ENCODE assay signal across 18 cellular contexts in genomic region chr17:69524854-69525253, GRCh38.
DNase-seq lines count a peak whose midpoint lies in the region; ATAC-seq and TF ChIP-seq lines count a peak whose summit lies in the region.
"Had no signal": no experiment of that assay in that cellular context is flagged by ENCODE, and none has a peak within 500 bp of the region (broad histone marks: within the 10 kb centered on the region; RNA-seq: fewer than 3 reads in every experiment).

No MANE protein-coding gene starts in this region.

- no peak overlapping the region for H3K4me3 Mint-ChIP-seq in activated CD4-positive, alpha-beta memory T cell treated with anti-CD3 and anti-CD28 coated beads, Interleukin-2, amount 10 ng/mL, durations not matched to agents 7 days and 5 days
- no peak overlapping the region for H3K4me3 Mint-ChIP-seq in activated T-helper 17 cell treated with anti-CD3 and anti-CD28 coated beads, Interleukin-2, amount 50 U/mL, for 72 hours
- H3K4me3 Mint-ChIP-seq: T-helper 1 cell treated with Interleukin-12 subunit alpha and Interleukin-12 subunit beta and Interleukin-4 antibody, amounts not matched to agents 30 μg/mL and 1 μg/mL, for 36 hours had no signal

- POLR2A ChIA-PET in activated CD4-positive, alpha-beta memory T cell treated with anti-CD3 and anti-CD28 coated beads, Interleukin-2, amount 10 ng/mL, durations not matched to agents 7 days and 5 days (lab: Charles Lee): no interaction called here

- H3K9me3 ChIP-seq in OCI-LY3 (ENCODE audit: insufficient read depth, low read length) (no peaks in the 10 kb centered on the region), SJCRH30 (replicated peaks) (no peaks in the 10 kb centered on the region; the same call in 1 of the 2 replicates)
- H3K9me3 ChIP-seq: ovary, tibial artery had no signal

- no peak overlapping the region for H3K4me2 ChIP-seq in OCI-LY3 (ENCODE audit: low read length)

- H3K9me3 Mint-ChIP-seq in activated CD4-positive, alpha-beta memory T cell treated with anti-CD3 and anti-CD28 coated beads, Interleukin-2, amount 10 ng/mL, durations not matched to agents 7 days and 5 days: no peaks in the 10 kb centered on the region
- no peaks in the 10 kb centered on the region for H3K9me3 Mint-ChIP-seq in activated T-helper 17 cell treated with anti-CD3 and anti-CD28 coated beads, Interleukin-2, amount 50 U/mL, for 72 hours
- H3K9me3 Mint-ChIP-seq: activated T-helper 2 cell treated with anti-CD3 and anti-CD28 coated beads, Interferon-gamma antibody, Interleukin-2, Interleukin-4, amounts not matched to agents 10 μg/mL and 5 μg/mL and 100 μg/mL, durations not matched to agents 14 hours and 24 hours and 36 hours; T-helper 1 cell treated with Interleukin-12 subunit alpha and Interleukin-12 subunit beta and Interleukin-4 antibody, amounts not matched to agents 30 μg/mL and 1 μg/mL, for 36 hours had no signal

- no peak overlapping the region for H3K4me3 ChIP-seq in GM06990 (replicated peaks; ENCODE audit: low read depth, low read length)
- H3K4me3 ChIP-seq in OCI-LY3 (ENCODE audit: low read length): no peak overlapping the region
- no peak overlapping the region for H3K4me3 ChIP-seq in fibroblast of mammary gland (ENCODE audit: control insufficient read depth, low read depth, low read length)
- no peak overlapping the region for H3K4me3 ChIP-seq in SJCRH30
- H3K4me3 ChIP-seq: ovary, skin epidermis, tibial artery had no signal

- H3K4me1 ChIP-seq in OCI-LY3 (ENCODE audit: low read length): peaks cover 15% of the 10 kb centered on the region
- no peaks in the 10 kb centered on the region for H3K4me1 ChIP-seq in SJCRH30
- H3K4me1 ChIP-seq: tibial artery had no signal

- no peak overlapping the region for H2AFZ ChIP-seq in OCI-LY3 (ENCODE audit: low read depth, low read length)

- H3K27ac Mint-ChIP-seq in activated CD4-positive, alpha-beta memory T cell treated with anti-CD3 and anti-CD28 coated beads, Interleukin-2, amount 10 ng/mL, durations not matched to agents 7 days and 5 days: no peak overlapping the region
- H3K27ac Mint-ChIP-seq in activated T-helper 17 cell treated with anti-CD3 and anti-CD28 coated beads, Interleukin-2, amount 50 U/mL, for 72 hours: no peak overlapping the region
- H3K27ac Mint-ChIP-seq: activated T-helper 2 cell treated with anti-CD3 and anti-CD28 coated beads, Interferon-gamma antibody, Interleukin-2, Interleukin-4, amounts not matched to agents 10 μg/mL and 5 μg/mL and 100 μg/mL, durations not matched to agents 14 hours and 24 hours and 36 hours; T-helper 1 cell treated with Interleukin-12 subunit alpha and Interleukin-12 subunit beta and Interleukin-4 antibody, amounts not matched to agents 30 μg/mL and 1 μg/mL, for 36 hours had no signal

- peak; percentile 22 for TF ChIP-seq CTCF in AG09319 (IDR thresholded peaks at IDR 0.05; ENCODE audit: low read depth, low read length)
- peak; percentile 19 for TF ChIP-seq CTCF in GM06990 (IDR thresholded peaks at IDR 0.05; ENCODE audit: insufficient read depth, low read length, poor library complexity, severe bottlenecking)
- TF ChIP-seq CTCF in OCI-LY3 (IDR thresholded peaks at IDR 0.05; ENCODE audit: low read depth, low read length): peak; percentile 63
- peak; percentile 13 for TF ChIP-seq CTCF in fibroblast of mammary gland (conservative IDR thresholded peaks at IDR 0.05; ENCODE audit: control insufficient read depth, insufficient read depth, low read depth, low read length)

- ATAC-seq in activated T-helper 17 cell treated with anti-CD3 and anti-CD28 coated beads, Interleukin-2, amount 50 U/mL, for 72 hours (replicated peaks): no peak

- no peaks in the 10 kb centered on the region for H3K79me2 ChIP-seq in OCI-LY3 (ENCODE audit: low read length)

- peaks cover 3% of the 10 kb centered on the region for H3K4me1 Mint-ChIP-seq in activated CD4-positive, alpha-beta memory T cell treated with anti-CD3 and anti-CD28 coated beads, Interleukin-2, amount 10 ng/mL, durations not matched to agents 7 days and 5 days
- H3K4me1 Mint-ChIP-seq in activated T-helper 17 cell treated with anti-CD3 and anti-CD28 coated beads, Interleukin-2, amount 50 U/mL, for 72 hours: no peaks in the 10 kb centered on the region

- no peaks in the 10 kb centered on the region for H3K27me3 ChIP-seq in GM06990 (replicated peaks; ENCODE audit: control insufficient read depth, insufficient read depth, low read length)
- no peaks in the 10 kb centered on the region for H3K27me3 ChIP-seq in OCI-LY3 (ENCODE audit: low read depth, low read length)
- H3K27me3 ChIP-seq in SJCRH30: no peaks in the 10 kb centered on the region
- H3K27me3 ChIP-seq: ovary, tibial artery had no signal

- H3K36me3 Mint-ChIP-seq in activated CD4-positive, alpha-beta memory T cell treated with anti-CD3 and anti-CD28 coated beads, Interleukin-2, amount 10 ng/mL, durations not matched to agents 7 days and 5 days (ENCODE audit: low read depth): no peaks in the 10 kb centered on the region
- H3K36me3 Mint-ChIP-seq in activated T-helper 17 cell treated with anti-CD3 and anti-CD28 coated beads, Interleukin-2, amount 50 U/mL, for 72 hours (ENCODE audit: low read depth): peaks cover 63% of the 10 kb centered on the region

- DNase-seq in AG09319 (ENCODE audit: extremely low read depth, low read depth) (no peak), GM06990 (ENCODE audit: extremely low read depth, insufficient read length) (no peak), fibroblast of mammary gland (ENCODE audit: low read depth) (no peak), SJCRH30 (no peak), SHP77 treated with DMSO at 0.1 percent for 48 hours (lab: John Stamatoyannopoulos, UW) (no peak)
- DNase-seq in activated CD4-positive, alpha-beta memory T cell treated with anti-CD3 and anti-CD28 coated beads, Interleukin-2, amount 10 ng/mL, durations not matched to agents 7 days and 5 days: no peak
- DNase-seq: caudate nucleus, KG1, NCI-H1436 treated with DMSO at 0.1 percent for 48 hours, ovary, RPMI8226, tibial artery had no signal

- H3K9ac ChIP-seq in OCI-LY3 (ENCODE audit: low read length): no peak overlapping the region

- H3K36me3 ChIP-seq in GM06990 (ENCODE audit: control insufficient read depth, insufficient read depth, low read length): peaks cover 2% of the 10 kb centered on the region; the same call in 1 of the 2 replicates
- H3K36me3 ChIP-seq in OCI-LY3 (replicated peaks; ENCODE audit: low read depth, low read length): peaks cover 30% of the 10 kb centered on the region
- no peaks in the 10 kb centered on the region for H3K36me3 ChIP-seq in SJCRH30
- H3K36me3 ChIP-seq: ovary had no signal

- no peaks in the 10 kb centered on the region for H4K20me1 ChIP-seq in OCI-LY3 (ENCODE audit: insufficient read depth, low read length)

- H3K27ac ChIP-seq in OCI-LY3 (ENCODE audit: low read length) (no peak overlapping the region), SJCRH30 (no peak overlapping the region)
- H3K27ac ChIP-seq: C4-2B, ovary, skin epidermis, tibial artery had no signal

- no peaks in the 10 kb centered on the region for H3K27me3 Mint-ChIP-seq in activated CD4-positive, alpha-beta memory T cell treated with anti-CD3 and anti-CD28 coated beads, Interleukin-2, amount 10 ng/mL, durations not matched to agents 7 days and 5 days
- H3K27me3 Mint-ChIP-seq in activated T-helper 17 cell treated with anti-CD3 and anti-CD28 coated beads, Interleukin-2, amount 50 U/mL, for 72 hours: no peaks in the 10 kb centered on the region

- CTCF ChIA-PET in activated CD4-positive, alpha-beta memory T cell treated with anti-CD3 and anti-CD28 coated beads, Interleukin-2, amount 10 ng/mL, durations not matched to agents 7 days and 5 days (lab: Charles Lee): interaction anchor here (0.6 to 2.1 kb wide), 8 partner anchors 8 to 200 kb away, joined by 3 to 6 read pairs (median 4); partner anchors contain the start of gene MAP2K6

Comparison
In these comparisons a context has a peak if more than half of its experiments do, and no peak if none do; other contexts are left out.
1. CTCF ChIP-seq: peak in every context shown above with its lines; median percentile 63 in OCI-LY3; 22 in AG09319; 19 in GM06990; 13 in fibroblast of mammary gland.